ENCODE assay signal across 1 cellular context in the genomic region with DNA sequence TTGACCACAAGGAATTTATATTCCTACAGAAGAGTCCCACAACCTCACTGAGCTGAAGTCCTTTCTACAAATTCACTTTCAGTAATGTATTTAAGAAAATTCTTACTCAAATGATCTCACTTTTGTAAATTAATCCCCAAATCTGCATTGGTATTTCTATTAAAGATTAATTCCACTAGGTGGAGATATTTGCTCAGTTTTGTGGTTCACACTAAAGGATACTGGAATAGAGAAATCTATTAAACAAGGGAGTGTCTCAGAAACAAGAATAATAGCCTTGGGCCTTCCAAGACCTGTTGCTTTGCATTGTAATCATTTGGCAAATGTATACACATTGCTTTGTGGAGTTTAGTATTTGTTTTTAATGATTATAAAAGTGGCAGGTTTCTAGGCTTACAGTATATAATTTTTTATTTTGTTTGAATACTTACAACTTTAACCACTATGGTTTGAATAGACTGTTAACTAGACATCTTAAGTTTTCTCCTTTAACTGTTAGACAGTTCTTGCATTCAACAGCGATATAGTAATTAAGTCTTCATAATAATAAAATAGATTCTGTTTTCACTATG.
TF ChIP-seq lines count a peak whose summit lies in the region.

No MANE protein-coding gene starts in this region.

TF ChIP-seq in H1, 55 proteins besides CTCF, POLR2A, EP300 and RAD21 (continued from another document):
- TF ChIP-seq RFX5 (IDR thresholded peaks at IDR 0.05; ENCODE audit: borderline replicate concordance, low read depth, low read length): no peak
- no peak for TF ChIP-seq KDM5A (IDR thresholded peaks at IDR 0.05; ENCODE audit: low read length)
- TF ChIP-seq FOSL1 (IDR thresholded peaks at IDR 0.05; ENCODE audit: insufficient read depth, low read depth, low read length): no peak
- no peak for TF ChIP-seq TAF1 (IDR thresholded peaks at IDR 0.05; ENCODE audit: low read depth, low read length)
- TF ChIP-seq TBP (IDR thresholded peaks at IDR 0.05; ENCODE audit: low read depth, low read length): no peak
